ENCODE assay signal across 8 cellular contexts in genomic region chr11:65382804-65383368, GRCh38.
DNase-seq lines count a peak whose midpoint lies in the region; TF ChIP-seq lines count a peak whose summit lies in the region.

No MANE protein-coding gene starts in this region.

- no peaks in the 10 kb centered on the region for H3K36me3 ChIP-seq in duodenal mucosa (ENCODE audit: control insufficient read depth in 1 of 2, insufficient read depth in 2 of 2, low read length in 2 of 2)
- H3K36me3 ChIP-seq in neutrophil = no peaks in the 10 kb centered on the region

- H3K4me3 ChIP-seq in duodenal mucosa (ENCODE audit: low read depth in 1 of 2, low read length in 2 of 2) (peak overlapping the region; percentile 66 to 72), neutrophil (ENCODE audit: low read depth in 1 of 2, low read length in 1 of 2) (peak overlapping the region; percentile 65 to 73)

- H3K4me1 ChIP-seq in duodenal mucosa (ENCODE audit: control insufficient read depth in 1 of 2, insufficient read depth in 2 of 2, low read length in 2 of 2) = peaks cover 57 to 72% of the 10 kb centered on the region in 2 donors
- peaks cover 46 to 50% of the 10 kb centered on the region in 2 experiments for H3K4me1 ChIP-seq in neutrophil (ENCODE audit: control insufficient read depth in 1 of 2, insufficient read depth in 1 of 2, low read depth in 1 of 2, low read length in 1 of 2)

- H3K9me3 ChIP-seq in duodenal mucosa (ENCODE audit: control insufficient read depth in 1 of 2, low read length in 2 of 2) (no peaks in the 10 kb centered on the region), neutrophil (no peaks in the 10 kb centered on the region)

- H3K27ac ChIP-seq in duodenal mucosa (ENCODE audit: low read depth, low read length) = peak overlapping the region; percentile 99
- peak overlapping the region; percentile 100 for H3K27ac ChIP-seq in neutrophil

- H3K9ac ChIP-seq in duodenal mucosa (ENCODE audit: low read depth in 1 of 2, low read length in 2 of 2) = peak overlapping the region; percentile 76 to 90

- TF ChIP-seq CTCF in neutrophil (IDR thresholded peaks at IDR 0.05) = no peak
- TF ChIP-seq CTCF in GM20000 (IDR thresholded peaks at IDR 0.05; ENCODE audit: extremely low read depth, missing control alignments) = no peak

- H3K27me3 ChIP-seq in duodenal mucosa (ENCODE audit: control insufficient read depth in 1 of 2, insufficient read depth in 2 of 2, low read length in 2 of 2) (no peaks in the 10 kb centered on the region), neutrophil (no peaks in the 10 kb centered on the region)

- DNase-seq in DMS53 treated with DMSO at 0.1 percent for 48 hours (lab: John Stamatoyannopoulos, UW; ENCODE audit: unreplicated experiment) (peak; percentile 97), NCI-H774 (lab: John Stamatoyannopoulos, UW) (peak; percentile 72), GM20000 (ENCODE audit: low spot score) (no peak), Kasumi-1 (lab: John Stamatoyannopoulos, UW) (no peak), SIG-M5 (lab: John Stamatoyannopoulos, UW) (no peak), T1000 (lab: John Stamatoyannopoulos, UW) (no peak)

Comparison
In these comparisons a context has a peak if more than half of its experiments do, and no peak if none do; other contexts are left out.
1. DNase-seq: peak in DMS53 treated with DMSO at 0.1 percent for 48 hours (single experiment) and NCI-H774 (single experiment); none in GM20000 (single experiment), Kasumi-1 (0 of 2), SIG-M5 (single experiment) and T1000 (single experiment).